In the genomic region with DNA sequence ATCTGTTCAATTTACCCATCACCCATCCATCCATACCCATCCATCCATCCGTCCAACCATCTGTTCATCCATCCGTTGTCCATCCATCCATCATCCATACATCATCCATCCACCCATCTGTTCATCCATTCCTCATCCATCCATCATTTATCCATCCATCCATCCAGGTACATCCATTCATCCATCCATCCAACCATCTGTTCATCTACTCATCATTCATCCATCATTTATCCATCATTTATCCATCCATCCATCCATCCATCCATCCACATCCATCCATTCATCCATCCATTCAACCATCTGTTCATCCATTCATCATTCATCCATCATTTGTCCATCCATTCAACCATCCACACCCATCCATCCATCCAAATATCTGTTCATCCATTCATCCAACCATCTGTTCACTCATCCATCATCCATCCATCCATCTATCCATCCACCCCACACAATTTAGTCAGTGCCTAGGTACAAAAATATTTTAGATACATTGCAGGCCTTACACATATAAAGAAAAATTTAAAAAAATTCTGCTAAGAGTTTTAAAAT, we compare ENCODE assay signal across 17 cellular contexts.
DNase-seq lines count a peak whose midpoint lies in the region; ATAC-seq, FAIRE-seq and TF ChIP-seq lines count a peak whose summit lies in the region.
"Had no signal": no experiment of that assay in that cellular context is flagged by ENCODE, and none has a peak within 500 bp of the region (broad histone marks: within the 10 kb centered on the region; RNA-seq: fewer than 3 reads in every experiment).

No MANE protein-coding gene starts in this region.

- no peaks in the 10 kb centered on the region for H3K79me1 ChIP-seq in H1 (ENCODE audit: low read depth, low read length)

- H2AFZ ChIP-seq in H1 (ENCODE audit: low read length): no peak overlapping the region

- no peak overlapping the region for H2AK5ac ChIP-seq in H1 (ENCODE audit: low read depth, low read length)

- H3K23me2 ChIP-seq in H1 (ENCODE audit: low read depth, low read length): peaks cover 6% of the 10 kb centered on the region

- H3K36me3 ChIP-seq in CD4-positive, alpha-beta memory T cell (ENCODE audit: insufficient read depth, low read length): peaks cover 64% of the 10 kb centered on the region
- H3K36me3 ChIP-seq in H1 (ENCODE audit: control insufficient read depth in 2 of 4, insufficient read depth in 4 of 4, low read length in 3 of 4): peaks cover 5 to 31% (median 11%) of the 10 kb centered on the region in 4 experiments; a peak in 7 of 8 replicates
- H3K36me3 ChIP-seq in esophagus muscularis mucosa: no peaks in the 10 kb centered on the region

- no peak for TF ChIP-seq RAD21 in H1 (IDR thresholded peaks at IDR 0.05 in 1 of 2, conservative IDR thresholded peaks at IDR 0.05 in 1 of 2; ENCODE audit: low read depth in 2 of 2, low read length in 2 of 2)

- no peak overlapping the region for H3K4me2 ChIP-seq in H1 (ENCODE audit: insufficient read depth in 1 of 2, low read depth in 2 of 2, low read length in 2 of 2)
- H3K4me2 ChIP-seq: BLaER1 treated with 17β-estradiol and CSF1 and Interleukin-3, amounts not matched to agents 10 nM and 100 nM had no signal

- H3K18ac ChIP-seq in H1 (ENCODE audit: extremely low read depth, low read length): no peak overlapping the region

- no peak for FAIRE-seq in H1 (lab: Jason Lieb, UNC)
- FAIRE-seq: GM19239 had no signal

- H3K4me3 ChIP-seq in CD4-positive, alpha-beta memory T cell (ENCODE audit: low read length in 2 of 2): no peak overlapping the region
- no peak overlapping the region for H3K4me3 ChIP-seq in H1 (ENCODE audit: extremely low read depth in 1 of 4, insufficient read depth in 2 of 4, low read depth in 3 of 4, low read length in 4 of 4)
- no peak overlapping the region for H3K4me3 ChIP-seq in esophagus muscularis mucosa
- H3K4me3 ChIP-seq: BLaER1 treated with 17β-estradiol and CSF1 and Interleukin-3, amounts not matched to agents 10 nM and 100 nM had no signal

- peaks cover 8% of the 10 kb centered on the region for H3K9me3 Mint-ChIP-seq in activated CD4-positive, alpha-beta T cell treated with anti-CD3 and anti-CD28 coated beads for 36 hours (ENCODE audit: low read depth)
- peaks cover 14% of the 10 kb centered on the region for H3K9me3 Mint-ChIP-seq in activated CD4-positive, alpha-beta T cell treated with anti-CD3 and anti-CD28 coated beads, Interleukin-2, amount 10 ng/mL, durations not matched to agents 7 days and 5 days
- peaks cover 0 to 6% (median 3%) of the 10 kb centered on the region in 8 donors for H3K9me3 Mint-ChIP-seq in CD4-positive, alpha-beta memory T cell
- peaks cover 16% of the 10 kb centered on the region for H3K9me3 Mint-ChIP-seq in activated CD8-positive, alpha-beta T cell treated with anti-CD3 and anti-CD28 coated beads, Interleukin-2, amount 10 ng/mL, durations not matched to agents 7 days and 5 days (ENCODE audit: insufficient read depth)
- H3K9me3 Mint-ChIP-seq in stimulated activated memory B cell treated with anti-CD40 and anti-IgM and Interleukin-4, amounts not matched to agents 10 μg/mL and 1 μg/mL and 100 μg/mL, for 72 hours: peaks cover 6% of the 10 kb centered on the region

- no peak overlapping the region for H3K27ac ChIP-seq in CD4-positive, alpha-beta memory T cell (ENCODE audit: low read depth, low read length)
- H3K27ac ChIP-seq in H1 (ENCODE audit: low read depth, low read length) (no peak overlapping the region), esophagus muscularis mucosa (replicated peaks in 1 of 4) (no peak overlapping the region)
- H3K27ac ChIP-seq: BLaER1 treated with 17β-estradiol and CSF1 and Interleukin-3, amounts not matched to agents 10 nM and 100 nM had no signal

- H3K9ac ChIP-seq in H1 (replicated peaks in 1 of 4; ENCODE audit: extremely low read depth in 1 of 4, low read depth in 3 of 4, low read length in 3 of 4): no peak overlapping the region
- H3K9ac ChIP-seq: BLaER1 treated with 17β-estradiol and CSF1 and Interleukin-3, amounts not matched to agents 10 nM and 100 nM had no signal

- TF ChIP-seq CTCF in H1 (IDR thresholded peaks at IDR 0.05; ENCODE audit: control extremely low read depth in 1 of 3, insufficient read depth in 1 of 3, low read depth in 1 of 3, low read length in 3 of 3) (no peak), esophagus muscularis mucosa (IDR thresholded peaks at IDR 0.05) (no peak)

- POLR2A ChIA-PET in activated CD4-positive, alpha-beta T cell treated with anti-CD3 and anti-CD28 coated beads for 36 hours (lab: Charles Lee): no interaction called here
- POLR2A ChIA-PET in activated CD4-positive, alpha-beta T cell treated with anti-CD3 and anti-CD28 coated beads, Interleukin-2, amount 10 ng/mL, durations not matched to agents 7 days and 5 days (lab: Charles Lee): no interaction called here
- POLR2A ChIA-PET in CD4-positive, alpha-beta memory T cell (lab: Charles Lee; ENCODE audit: partially characterized antibody): interaction anchor here (1.4 kb wide), 1 partner anchor 12 kb away, joined by 4 read pairs; no protein-coding TSS in a partner anchor
- POLR2A ChIA-PET in activated CD8-positive, alpha-beta T cell treated with anti-CD3 and anti-CD28 coated beads, Interleukin-2, amount 10 ng/mL, durations not matched to agents 7 days and 5 days (lab: Charles Lee): no interaction called here
- POLR2A ChIA-PET in H1 (lab: Charles Lee; ENCODE audit: partially characterized antibody): no interaction called here

- H3K4ac ChIP-seq in H1 (replicated peaks; ENCODE audit: insufficient read length, low read depth, low read length): no peak overlapping the region

- no peak overlapping the region for H2BK15ac ChIP-seq in H1 (ENCODE audit: low read length)

- no peak overlapping the region for H3K4me3 Mint-ChIP-seq in activated CD4-positive, alpha-beta T cell treated with anti-CD3 and anti-CD28 coated beads for 36 hours
- no peak overlapping the region for H3K4me3 Mint-ChIP-seq in activated CD4-positive, alpha-beta T cell treated with anti-CD3 and anti-CD28 coated beads, Interleukin-2, amount 10 ng/mL, durations not matched to agents 7 days and 5 days
- H3K4me3 Mint-ChIP-seq in CD4-positive, alpha-beta memory T cell: peak overlapping the region in 1 of 8 donors; percentile 2
- H3K4me3 Mint-ChIP-seq in activated CD8-positive, alpha-beta T cell treated with anti-CD3 and anti-CD28 coated beads, Interleukin-2, amount 10 ng/mL, durations not matched to agents 7 days and 5 days: no peak overlapping the region
- H3K4me3 Mint-ChIP-seq in stimulated activated memory B cell treated with anti-CD40 and anti-IgM and Interleukin-4, amounts not matched to agents 10 μg/mL and 1 μg/mL and 100 μg/mL, for 72 hours: no peak overlapping the region

- H3K4me1 ChIP-seq in CD4-positive, alpha-beta memory T cell (ENCODE audit: insufficient read depth, low read length): no peaks in the 10 kb centered on the region
- H3K4me1 ChIP-seq in H1 (replicated peaks in 1 of 4; ENCODE audit: control insufficient read depth in 3 of 4, insufficient read depth in 4 of 4, low read length in 3 of 4): no peaks in the 10 kb centered on the region
- H3K4me1 ChIP-seq in esophagus muscularis mucosa: no peaks in the 10 kb centered on the region
- H3K4me1 ChIP-seq: BLaER1 treated with 17β-estradiol and CSF1 and Interleukin-3, amounts not matched to agents 10 nM and 100 nM; Caco-2 had no signal

- no peak overlapping the region for H2BK20ac ChIP-seq in H1 (ENCODE audit: low read length)

- TF ChIP-seq EP300 in H1 (IDR thresholded peaks at IDR 0.05; ENCODE audit: borderline replicate concordance in 1 of 2, low read depth in 2 of 2, low read length in 2 of 2): no peak
- no peak for TF ChIP-seq EP300 in esophagus muscularis mucosa (IDR thresholded peaks at IDR 0.05)

- TF ChIP-seq POLR2A in H1 (IDR thresholded peaks at IDR 0.05; ENCODE audit: control extremely low read depth in 1 of 2, low read depth in 2 of 2, low read length in 2 of 2) (no peak), esophagus muscularis mucosa (IDR thresholded peaks at IDR 0.05; ENCODE audit: low read depth) (no peak)

- H3K27me3 ChIP-seq in CD4-positive, alpha-beta memory T cell (ENCODE audit: insufficient read depth, low read length): no peaks in the 10 kb centered on the region
- H3K27me3 ChIP-seq in H1 (replicated peaks in 1 of 4; ENCODE audit: control insufficient read depth in 3 of 4, extremely low read depth in 1 of 4, insufficient read depth in 3 of 4, low read length in 3 of 4) (no peaks in the 10 kb centered on the region), esophagus muscularis mucosa (no peaks in the 10 kb centered on the region)
- H3K27me3 ChIP-seq: BLaER1 treated with 17β-estradiol and CSF1 and Interleukin-3, amounts not matched to agents 10 nM and 100 nM had no signal

- intact Hi-C loops in activated CD4-positive, alpha-beta T cell treated with anti-CD3 and anti-CD28 coated beads for 36 hours (cut with DNase I, micrococcal nuclease): no loop called here
- intact Hi-C loops in CD4-positive, alpha-beta memory T cell (cut with micrococcal nuclease): no loop called here
- intact Hi-C loops in esophagus muscularis mucosa (cut with DNase I): no loop called here

- H3K36me3 Mint-ChIP-seq in activated CD4-positive, alpha-beta T cell treated with anti-CD3 and anti-CD28 coated beads for 36 hours (ENCODE audit: low read depth): peaks cover 83% of the 10 kb centered on the region
- peaks cover 95% of the 10 kb centered on the region for H3K36me3 Mint-ChIP-seq in activated CD4-positive, alpha-beta T cell treated with anti-CD3 and anti-CD28 coated beads, Interleukin-2, amount 10 ng/mL, durations not matched to agents 7 days and 5 days (ENCODE audit: low read depth)
- peaks cover 90% of the 10 kb centered on the region in 2 donors for H3K36me3 Mint-ChIP-seq in CD4-positive, alpha-beta memory T cell
- H3K36me3 Mint-ChIP-seq in activated CD8-positive, alpha-beta T cell treated with anti-CD3 and anti-CD28 coated beads, Interleukin-2, amount 10 ng/mL, durations not matched to agents 7 days and 5 days (ENCODE audit: low read depth): peaks cover 92% of the 10 kb centered on the region
- H3K36me3 Mint-ChIP-seq in stimulated activated memory B cell treated with anti-CD40 and anti-IgM and Interleukin-4, amounts not matched to agents 10 μg/mL and 1 μg/mL and 100 μg/mL, for 72 hours: peaks cover 5% of the 10 kb centered on the region

- H2BK12ac ChIP-seq in H1 (ENCODE audit: low read depth, low read length): no peak overlapping the region

- no peak overlapping the region for H2BK120ac ChIP-seq in H1 (replicated peaks; ENCODE audit: low read depth, low read length)

- H3K14ac ChIP-seq in H1 (ENCODE audit: insufficient read length): no peak overlapping the region

- peak overlapping the region; percentile 75 for H3K56ac ChIP-seq in H1 (replicated peaks; ENCODE audit: insufficient read length, low read depth, low read length)

- H3K79me2 ChIP-seq in H1 (ENCODE audit: control insufficient read depth in 1 of 2, insufficient read depth in 2 of 2, low read length in 2 of 2): no peaks in the 10 kb centered on the region

- H3K4me1 Mint-ChIP-seq in activated CD4-positive, alpha-beta T cell treated with anti-CD3 and anti-CD28 coated beads for 36 hours: peaks cover 22% of the 10 kb centered on the region
- H3K4me1 Mint-ChIP-seq in activated CD4-positive, alpha-beta T cell treated with anti-CD3 and anti-CD28 coated beads, Interleukin-2, amount 10 ng/mL, durations not matched to agents 7 days and 5 days: peaks cover 22% of the 10 kb centered on the region
- peaks cover 13 to 38% (median 22%) of the 10 kb centered on the region in 4 donors for H3K4me1 Mint-ChIP-seq in CD4-positive, alpha-beta memory T cell
- peaks cover 32% of the 10 kb centered on the region for H3K4me1 Mint-ChIP-seq in activated CD8-positive, alpha-beta T cell treated with anti-CD3 and anti-CD28 coated beads, Interleukin-2, amount 10 ng/mL, durations not matched to agents 7 days and 5 days (ENCODE audit: low read depth)
- no peaks in the 10 kb centered on the region for H3K4me1 Mint-ChIP-seq in stimulated activated memory B cell treated with anti-CD40 and anti-IgM and Interleukin-4, amounts not matched to agents 10 μg/mL and 1 μg/mL and 100 μg/mL, for 72 hours

- H4K5ac ChIP-seq in H1 (ENCODE audit: insufficient read length, low read depth, low read length): no peak overlapping the region

- H4K20me1 ChIP-seq in H1 (replicated peaks in 1 of 2; ENCODE audit: control insufficient read depth in 1 of 2, insufficient read depth in 2 of 2, low read length in 2 of 2): peaks cover 0 to 4% of the 10 kb centered on the region in 2 experiments
- H4K20me1 ChIP-seq: BLaER1 treated with 17β-estradiol and CSF1 and Interleukin-3, amounts not matched to agents 10 nM and 100 nM had no signal

- H4K8ac ChIP-seq in H1 (ENCODE audit: extremely low read depth, insufficient read depth, low read length): no peak overlapping the region

- no peaks in the 10 kb centered on the region for H3K9me3 ChIP-seq in CD4-positive, alpha-beta memory T cell (ENCODE audit: control insufficient read depth in 1 of 2, low read length in 2 of 2)
- H3K9me3 ChIP-seq in H1 (ENCODE audit: insufficient read depth in 2 of 2, low read depth in 1 of 2, low read length in 1 of 2) (no peaks in the 10 kb centered on the region), esophagus muscularis mucosa (no peaks in the 10 kb centered on the region)
- H3K9me3 ChIP-seq: Caco-2 had no signal

- CTCF ChIA-PET in activated CD4-positive, alpha-beta T cell treated with anti-CD3 and anti-CD28 coated beads for 36 hours (lab: Charles Lee): no interaction called here
- CTCF ChIA-PET in activated CD4-positive, alpha-beta T cell treated with anti-CD3 and anti-CD28 coated beads, Interleukin-2, amount 10 ng/mL, durations not matched to agents 7 days and 5 days (lab: Charles Lee): interaction anchor here (1.1 to 1.4 kb wide), 2 partner anchors 11 to 15 kb away, joined by 4 to 8 read pairs; no protein-coding TSS in a partner anchor
- CTCF ChIA-PET in CD4-positive, alpha-beta memory T cell (lab: Charles Lee; ENCODE audit: partially characterized antibody): interaction anchor here (1.3 to 1.9 kb wide), 2 partner anchors 15 to 118 kb away, joined by 3 to 4 read pairs; no protein-coding TSS in a partner anchor
- CTCF ChIA-PET in activated CD8-positive, alpha-beta T cell treated with anti-CD3 and anti-CD28 coated beads, Interleukin-2, amount 10 ng/mL, durations not matched to agents 7 days and 5 days (lab: Charles Lee): interaction anchor here (1.4 kb wide), 1 partner anchor 15 kb away, joined by 7 read pairs; no protein-coding TSS in a partner anchor
- CTCF ChIA-PET in H1 (lab: Charles Lee; ENCODE audit: partially characterized antibody): interaction anchor here (1.1 to 1.8 kb wide), 3 partner anchors 12 to 210 kb away, joined by 3 to 4 read pairs (median 3); no protein-coding TSS in a partner anchor

- H3K27me3 Mint-ChIP-seq in activated CD4-positive, alpha-beta T cell treated with anti-CD3 and anti-CD28 coated beads for 36 hours: no peaks in the 10 kb centered on the region
- no peaks in the 10 kb centered on the region for H3K27me3 Mint-ChIP-seq in activated CD4-positive, alpha-beta T cell treated with anti-CD3 and anti-CD28 coated beads, Interleukin-2, amount 10 ng/mL, durations not matched to agents 7 days and 5 days
- no peaks in the 10 kb centered on the region for H3K27me3 Mint-ChIP-seq in CD4-positive, alpha-beta memory T cell
- no peaks in the 10 kb centered on the region for H3K27me3 Mint-ChIP-seq in activated CD8-positive, alpha-beta T cell treated with anti-CD3 and anti-CD28 coated beads, Interleukin-2, amount 10 ng/mL, durations not matched to agents 7 days and 5 days (ENCODE audit: low read depth)
- peaks cover 20% of the 10 kb centered on the region for H3K27me3 Mint-ChIP-seq in stimulated activated memory B cell treated with anti-CD40 and anti-IgM and Interleukin-4, amounts not matched to agents 10 μg/mL and 1 μg/mL and 100 μg/mL, for 72 hours

- no peak overlapping the region for H4K91ac ChIP-seq in H1 (replicated peaks; ENCODE audit: insufficient read length, low read length)

- H2BK5ac ChIP-seq in H1 (ENCODE audit: low read depth, low read length): no peak overlapping the region

- H3K23ac ChIP-seq in H1 (ENCODE audit: insufficient read length): no peak overlapping the region

- WGBS in H1 (ENCODE audit: extremely low coverage in 1 of 2, insufficient coverage in 1 of 2, insufficient read length in 1 of 2, insufficient replicate concordance in 2 of 2, low coverage in 1 of 2, low lambda C conversion rate in 2 of 2, missing lambda C conversion rate in 1 of 2), 2 experiments: 91 to 100% methylated on average over 2 of the region's 2 CpGs
- 95% methylated on average over 2 of the region's 2 CpGs for WGBS in esophagus muscularis mucosa

- no peak for DNase-seq in activated CD4-positive, alpha-beta T cell treated with anti-CD3 and anti-CD28 coated beads for 36 hours
- no peak for DNase-seq in activated CD4-positive, alpha-beta T cell treated with anti-CD3 and anti-CD28 coated beads, Interleukin-2, amount 10 ng/mL, durations not matched to agents 7 days and 5 days
- DNase-seq in CD4-positive, alpha-beta memory T cell: no peak
- no peak for DNase-seq in activated CD8-positive, alpha-beta T cell treated with anti-CD3 and anti-CD28 coated beads, Interleukin-2, amount 10 ng/mL, durations not matched to agents 7 days and 5 days
- DNase-seq in H1 (ENCODE audit: low read depth in 1 of 2, low spot score in 2 of 2): no peak
- DNase-seq in NCI-H1417 treated with DMSO at 0.1 percent for 48 hours (lab: John Stamatoyannopoulos, UW): no peak
- no peak for DNase-seq in esophagus muscularis mucosa (ENCODE audit: extremely low spot score)
- DNase-seq: Caco-2; EL; H7; NCI-H1930; NCI-H69; NK-92 treated with Interleukin-12 subunit alpha and Interleukin-12 subunit beta, amount 100 ng/mL, for 24 hours; SHP77 treated with DMSO at 0.1 percent for 48 hours had no signal

- ATAC-seq in activated CD4-positive, alpha-beta T cell treated with anti-CD3 and anti-CD28 coated beads for 36 hours: no peak
- ATAC-seq in activated CD8-positive, alpha-beta T cell treated with anti-CD3 and anti-CD28 coated beads, Interleukin-2, amount 10 ng/mL, durations not matched to agents 7 days and 5 days: no peak
- no peak for ATAC-seq in stimulated activated memory B cell treated with anti-CD40 and anti-IgM and Interleukin-4, amounts not matched to agents 10 μg/mL and 1 μg/mL and 100 μg/mL, for 72 hours

- H3K27ac Mint-ChIP-seq in activated CD4-positive, alpha-beta T cell treated with anti-CD3 and anti-CD28 coated beads for 36 hours: peak overlapping the region; percentile 1
- no peak overlapping the region for H3K27ac Mint-ChIP-seq in activated CD4-positive, alpha-beta T cell treated with anti-CD3 and anti-CD28 coated beads, Interleukin-2, amount 10 ng/mL, durations not matched to agents 7 days and 5 days
- H3K27ac Mint-ChIP-seq in CD4-positive, alpha-beta memory T cell: peak overlapping the region in 6 of 7 donors; percentile 43 to 93 (median 84)
- H3K27ac Mint-ChIP-seq in activated CD8-positive, alpha-beta T cell treated with anti-CD3 and anti-CD28 coated beads, Interleukin-2, amount 10 ng/mL, durations not matched to agents 7 days and 5 days: peak overlapping the region; percentile 31
- H3K27ac Mint-ChIP-seq in stimulated activated memory B cell treated with anti-CD40 and anti-IgM and Interleukin-4, amounts not matched to agents 10 μg/mL and 1 μg/mL and 100 μg/mL, for 72 hours: no peak overlapping the region

Comparison
In these comparisons a context has a peak if more than half of its experiments do, and no peak if none do; other contexts are left out.
1. H3K27ac Mint-ChIP-seq: peak in activated CD4-positive, alpha-beta T cell treated with anti-CD3 and anti-CD28 coated beads for 36 hours (single experiment), CD4-positive, alpha-beta memory T cell (6 of 7) and activated CD8-positive, alpha-beta T cell treated with anti-CD3 and anti-CD28 coated beads, Interleukin-2, amount 10 ng/mL, durations not matched to agents 7 days and 5 days (single experiment); none in activated CD4-positive, alpha-beta T cell treated with anti-CD3 and anti-CD28 coated beads, Interleukin-2, amount 10 ng/mL, durations not matched to agents 7 days and 5 days (single experiment) and stimulated activated memory B cell treated with anti-CD40 and anti-IgM and Interleukin-4, amounts not matched to agents 10 μg/mL and 1 μg/mL and 100 μg/mL, for 72 hours (single experiment).